1 cellular context compared by ENCODE assay signal in the genomic region with DNA sequence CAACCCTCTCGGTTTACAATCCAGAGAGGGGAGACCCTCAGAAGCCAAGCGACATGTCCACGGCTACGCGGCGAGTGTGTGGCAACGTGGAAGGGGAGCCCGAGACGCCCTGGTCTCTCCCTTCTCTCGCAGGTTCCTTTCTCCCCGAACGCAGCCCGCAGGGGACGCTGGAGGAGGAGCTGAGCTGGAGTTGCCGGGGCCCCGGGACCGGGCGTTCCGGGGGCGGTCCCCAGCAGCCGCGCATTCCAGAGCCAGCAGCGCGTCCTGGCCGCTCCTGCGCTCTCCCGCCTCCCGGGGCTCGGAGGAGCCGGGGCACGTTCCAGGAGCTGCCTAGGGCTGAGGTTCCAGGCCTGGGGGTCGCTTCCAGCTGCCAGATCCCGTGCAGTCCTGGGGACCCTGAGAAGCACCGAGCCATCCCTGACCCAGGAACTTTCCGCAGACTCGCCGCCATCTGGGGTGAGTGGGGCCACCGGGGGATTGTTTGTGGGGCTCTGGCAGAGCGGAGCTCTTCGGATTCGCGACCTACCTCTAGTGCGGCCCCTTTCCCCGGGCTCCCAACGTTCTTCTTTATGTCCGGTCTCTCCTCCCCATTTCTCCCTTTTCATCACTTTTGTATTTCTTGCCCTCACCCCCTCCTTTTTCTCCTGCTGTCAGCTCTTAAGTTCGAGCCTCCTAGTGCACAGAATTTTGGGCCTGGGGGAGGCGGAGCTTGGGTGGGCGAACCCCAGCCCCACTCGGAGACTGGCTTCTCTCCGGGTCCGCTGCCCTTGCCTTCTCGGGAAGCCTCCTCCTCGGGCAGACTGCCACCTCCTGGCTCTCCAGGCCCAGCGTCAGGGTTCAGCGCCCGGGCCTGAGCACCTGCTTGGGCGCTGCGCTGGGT.
TF ChIP-seq lines count a peak whose summit lies in the region.

Gene SMIM3, plus strand, starts transcription at position 241 of the 880 bp plus-strand sequence. CDS start 16,684 bp downstream, outside the sequence.

TF ChIP-seq in K562, 482 proteins besides CTCF, POLR2A, EP300 and RAD21 (continued from another document and continues in another):
- TF ChIP-seq THRB (CRISPR knock-in tag; conservative IDR thresholded peaks at IDR 0.05) (no peak), MEIS2 (IDR thresholded peaks at IDR 0.05; ENCODE audit: partially characterized antibody) (no peak), ZZZ3 (IDR thresholded peaks at IDR 0.05) (peak; percentile 58; the same call in 1 of the 2 replicates), SAFB2 (IDR thresholded peaks at IDR 0.05; ENCODE audit: borderline replicate concordance, low read depth, low read length, severe bottlenecking) (no peak), FOXK1 (CRISPR knock-in tag; IDR thresholded peaks at IDR 0.05; ENCODE audit: borderline replicate concordance) (no peak), MTA1 (IDR thresholded peaks at IDR 0.05; ENCODE audit: borderline replicate concordance) (0 out of 2 replicates have a peak, but pooled peaks have one; percentile 41), TEAD4 (IDR thresholded peaks at IDR 0.05; ENCODE audit: low read length) (no peak), TEAD4 (CRISPR knock-in tag; IDR thresholded peaks at IDR 0.05; ENCODE audit: borderline replicate concordance) (no peak), ZNF583 (CRISPR knock-in tag; IDR thresholded peaks at IDR 0.05) (no peak), ILF3 (IDR thresholded peaks at IDR 0.05; ENCODE audit: borderline replicate concordance) (no peak), TAL1 (IDR thresholded peaks at IDR 0.05) (no peak), ZBTB7A (IDR thresholded peaks at IDR 0.05; ENCODE audit: borderline replicate concordance, control insufficient read depth, low read depth, low read length) (peak; percentile 82; the same call in 1 of the 2 replicates), ZNF280B (CRISPR knock-in tag; IDR thresholded peaks at IDR 0.05) (no peak), DDX20 (tag; IDR thresholded peaks at IDR 0.05; ENCODE audit: low read depth) (no peak), NCOA1 (IDR thresholded peaks at IDR 0.05; ENCODE audit: low read depth) (no peak), HOMEZ (CRISPR knock-in tag; IDR thresholded peaks at IDR 0.05) (no peak), ZNF146 (CRISPR knock-in tag; IDR thresholded peaks at IDR 0.05; ENCODE audit: unreplicated experiment) (no peak), ZSCAN29 (IDR thresholded peaks at IDR 0.05) (no peak), ZNF584 (CRISPR knock-in tag; IDR thresholded peaks at IDR 0.05; ENCODE audit: low read depth) (peak; percentile 39; the same call in 1 of the 2 replicates), NRF1 (conservative IDR thresholded peaks at IDR 0.05 in 1 of 2, IDR thresholded peaks at IDR 0.05 in 1 of 2) (peak; percentile 69 to 74), HDAC1 (IDR thresholded peaks at IDR 0.05) (peak in 1 of 2 experiments; percentile 46; a peak in 1 of 4 replicates), BRD9 (IDR thresholded peaks at IDR 0.05; ENCODE audit: low read depth, partially characterized antibody) (peak; percentile 61), SMAD4 (CRISPR knock-in tag; conservative IDR thresholded peaks at IDR 0.05) (peak; percentile 37; the same call in 1 of the 2 replicates), ZNF121 (CRISPR knock-in tag; conservative IDR thresholded peaks at IDR 0.05) (no peak), CHD2 (IDR thresholded peaks at IDR 0.05; ENCODE audit: low read depth, low read length) (no peak), TBP (optimal IDR thresholded peaks at IDR 0.05; ENCODE audit: low read depth, low read length) (no peak), HCFC1 (IDR thresholded peaks at IDR 0.05; ENCODE audit: low read depth, low read length) (no peak), RHOXF2B (CRISPR knock-in tag; conservative IDR thresholded peaks at IDR 0.05) (no peak), POLR3A (IDR thresholded peaks at IDR 0.05; ENCODE audit: borderline replicate concordance, extremely low read depth, insufficient read depth, insufficient read length) (no peak), SRSF3 (IDR thresholded peaks at IDR 0.05; ENCODE audit: insufficient read depth, low read length) (no peak), ESRRA (IDR thresholded peaks at IDR 0.05; ENCODE audit: borderline replicate concordance, low read depth) (0 out of 2 replicates have a peak, but pooled peaks have one; percentile 51), PCBP1 (IDR thresholded peaks at IDR 0.05; ENCODE audit: low read depth, low read length, poor library complexity, severe bottlenecking) (no peak), STAG1 (CRISPR knock-in tag; IDR thresholded peaks at IDR 0.05; ENCODE audit: borderline replicate concordance) (no peak), MYBL2 (IDR thresholded peaks at IDR 0.05; ENCODE audit: low read depth) (no peak), MYBL2 (CRISPR knock-in tag; IDR thresholded peaks at IDR 0.05; ENCODE audit: borderline replicate concordance) (no peak), ELF4 (CRISPR knock-in tag; IDR thresholded peaks at IDR 0.05) (0 out of 2 replicates have a peak, but pooled peaks have one; percentile 46), BMI1 (IDR thresholded peaks at IDR 0.05; ENCODE audit: low read length) (no peak)
- TF ChIP-seq, protein P1, sequence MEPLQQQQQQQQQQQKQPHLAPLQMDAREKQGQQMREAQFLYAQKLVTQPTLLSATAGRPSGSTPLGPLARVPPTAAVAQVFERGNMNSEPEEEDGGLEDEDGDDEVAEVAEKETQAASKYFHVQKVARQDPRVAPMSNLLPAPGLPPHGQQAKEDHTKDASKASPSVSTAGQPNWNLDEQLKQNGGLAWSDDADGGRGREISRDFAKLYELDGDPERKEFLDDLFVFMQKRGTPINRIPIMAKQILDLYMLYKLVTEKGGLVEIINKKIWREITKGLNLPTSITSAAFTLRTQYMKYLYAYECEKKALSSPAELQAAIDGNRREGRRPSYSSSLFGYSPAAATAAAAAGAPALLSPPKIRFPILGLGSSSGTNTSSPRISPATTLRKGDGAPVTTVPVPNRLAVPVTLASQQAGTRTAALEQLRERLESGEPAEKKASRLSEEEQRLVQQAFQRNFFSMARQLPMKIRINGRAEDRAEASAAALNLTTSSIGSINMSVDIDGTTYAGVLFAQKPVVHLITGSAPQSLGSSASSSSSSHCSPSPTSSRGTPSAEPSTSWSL (CRISPR knock-in tag; IDR thresholded peaks at IDR 0.05; ENCODE audit: borderline replicate concordance), result no peak
- TF ChIP-seq, protein P2, sequence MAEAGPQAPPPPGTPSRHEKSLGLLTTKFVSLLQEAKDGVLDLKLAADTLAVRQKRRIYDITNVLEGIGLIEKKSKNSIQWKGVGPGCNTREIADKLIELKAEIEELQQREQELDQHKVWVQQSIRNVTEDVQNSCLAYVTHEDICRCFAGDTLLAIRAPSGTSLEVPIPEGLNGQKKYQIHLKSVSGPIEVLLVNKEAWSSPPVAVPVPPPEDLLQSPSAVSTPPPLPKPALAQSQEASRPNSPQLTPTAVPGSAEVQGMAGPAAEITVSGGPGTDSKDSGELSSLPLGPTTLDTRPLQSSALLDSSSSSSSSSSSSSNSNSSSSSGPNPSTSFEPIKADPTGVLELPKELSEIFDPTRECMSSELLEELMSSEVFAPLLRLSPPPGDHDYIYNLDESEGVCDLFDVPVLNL (CRISPR knock-in tag; IDR thresholded peaks at IDR 0.05; ENCODE audit: low read depth), result no peak
- TF ChIP-seq, protein P3, sequence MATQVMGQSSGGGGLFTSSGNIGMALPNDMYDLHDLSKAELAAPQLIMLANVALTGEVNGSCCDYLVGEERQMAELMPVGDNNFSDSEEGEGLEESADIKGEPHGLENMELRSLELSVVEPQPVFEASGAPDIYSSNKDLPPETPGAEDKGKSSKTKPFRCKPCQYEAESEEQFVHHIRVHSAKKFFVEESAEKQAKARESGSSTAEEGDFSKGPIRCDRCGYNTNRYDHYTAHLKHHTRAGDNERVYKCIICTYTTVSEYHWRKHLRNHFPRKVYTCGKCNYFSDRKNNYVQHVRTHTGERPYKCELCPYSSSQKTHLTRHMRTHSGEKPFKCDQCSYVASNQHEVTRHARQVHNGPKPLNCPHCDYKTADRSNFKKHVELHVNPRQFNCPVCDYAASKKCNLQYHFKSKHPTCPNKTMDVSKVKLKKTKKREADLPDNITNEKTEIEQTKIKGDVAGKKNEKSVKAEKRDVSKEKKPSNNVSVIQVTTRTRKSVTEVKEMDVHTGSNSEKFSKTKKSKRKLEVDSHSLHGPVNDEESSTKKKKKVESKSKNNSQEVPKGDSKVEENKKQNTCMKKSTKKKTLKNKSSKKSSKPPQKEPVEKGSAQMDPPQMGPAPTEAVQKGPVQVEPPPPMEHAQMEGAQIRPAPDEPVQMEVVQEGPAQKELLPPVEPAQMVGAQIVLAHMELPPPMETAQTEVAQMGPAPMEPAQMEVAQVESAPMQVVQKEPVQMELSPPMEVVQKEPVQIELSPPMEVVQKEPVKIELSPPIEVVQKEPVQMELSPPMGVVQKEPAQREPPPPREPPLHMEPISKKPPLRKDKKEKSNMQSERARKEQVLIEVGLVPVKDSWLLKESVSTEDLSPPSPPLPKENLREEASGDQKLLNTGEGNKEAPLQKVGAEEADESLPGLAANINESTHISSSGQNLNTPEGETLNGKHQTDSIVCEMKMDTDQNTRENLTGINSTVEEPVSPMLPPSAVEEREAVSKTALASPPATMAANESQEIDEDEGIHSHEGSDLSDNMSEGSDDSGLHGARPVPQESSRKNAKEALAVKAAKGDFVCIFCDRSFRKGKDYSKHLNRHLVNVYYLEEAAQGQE (CRISPR knock-in tag; IDR thresholded peaks at IDR 0.05; ENCODE audit: low read depth), result 0 out of 2 replicates have a peak, but pooled peaks have one; percentile 17
- TF ChIP-seq, protein P4, sequence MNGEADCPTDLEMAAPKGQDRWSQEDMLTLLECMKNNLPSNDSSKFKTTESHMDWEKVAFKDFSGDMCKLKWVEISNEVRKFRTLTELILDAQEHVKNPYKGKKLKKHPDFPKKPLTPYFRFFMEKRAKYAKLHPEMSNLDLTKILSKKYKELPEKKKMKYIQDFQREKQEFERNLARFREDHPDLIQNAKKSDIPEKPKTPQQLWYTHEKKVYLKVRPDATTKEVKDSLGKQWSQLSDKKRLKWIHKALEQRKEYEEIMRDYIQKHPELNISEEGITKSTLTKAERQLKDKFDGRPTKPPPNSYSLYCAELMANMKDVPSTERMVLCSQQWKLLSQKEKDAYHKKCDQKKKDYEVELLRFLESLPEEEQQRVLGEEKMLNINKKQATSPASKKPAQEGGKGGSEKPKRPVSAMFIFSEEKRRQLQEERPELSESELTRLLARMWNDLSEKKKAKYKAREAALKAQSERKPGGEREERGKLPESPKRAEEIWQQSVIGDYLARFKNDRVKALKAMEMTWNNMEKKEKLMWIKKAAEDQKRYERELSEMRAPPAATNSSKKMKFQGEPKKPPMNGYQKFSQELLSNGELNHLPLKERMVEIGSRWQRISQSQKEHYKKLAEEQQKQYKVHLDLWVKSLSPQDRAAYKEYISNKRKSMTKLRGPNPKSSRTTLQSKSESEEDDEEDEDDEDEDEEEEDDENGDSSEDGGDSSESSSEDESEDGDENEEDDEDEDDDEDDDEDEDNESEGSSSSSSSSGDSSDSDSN (IDR thresholded peaks at IDR 0.05; ENCODE audit: borderline replicate concordance in 1 of 2, low read depth in 2 of 2, low read length in 2 of 2), result peak; percentile 71 to 97; a peak in 2 of 4 replicates
- TF ChIP-seq, protein P5, sequence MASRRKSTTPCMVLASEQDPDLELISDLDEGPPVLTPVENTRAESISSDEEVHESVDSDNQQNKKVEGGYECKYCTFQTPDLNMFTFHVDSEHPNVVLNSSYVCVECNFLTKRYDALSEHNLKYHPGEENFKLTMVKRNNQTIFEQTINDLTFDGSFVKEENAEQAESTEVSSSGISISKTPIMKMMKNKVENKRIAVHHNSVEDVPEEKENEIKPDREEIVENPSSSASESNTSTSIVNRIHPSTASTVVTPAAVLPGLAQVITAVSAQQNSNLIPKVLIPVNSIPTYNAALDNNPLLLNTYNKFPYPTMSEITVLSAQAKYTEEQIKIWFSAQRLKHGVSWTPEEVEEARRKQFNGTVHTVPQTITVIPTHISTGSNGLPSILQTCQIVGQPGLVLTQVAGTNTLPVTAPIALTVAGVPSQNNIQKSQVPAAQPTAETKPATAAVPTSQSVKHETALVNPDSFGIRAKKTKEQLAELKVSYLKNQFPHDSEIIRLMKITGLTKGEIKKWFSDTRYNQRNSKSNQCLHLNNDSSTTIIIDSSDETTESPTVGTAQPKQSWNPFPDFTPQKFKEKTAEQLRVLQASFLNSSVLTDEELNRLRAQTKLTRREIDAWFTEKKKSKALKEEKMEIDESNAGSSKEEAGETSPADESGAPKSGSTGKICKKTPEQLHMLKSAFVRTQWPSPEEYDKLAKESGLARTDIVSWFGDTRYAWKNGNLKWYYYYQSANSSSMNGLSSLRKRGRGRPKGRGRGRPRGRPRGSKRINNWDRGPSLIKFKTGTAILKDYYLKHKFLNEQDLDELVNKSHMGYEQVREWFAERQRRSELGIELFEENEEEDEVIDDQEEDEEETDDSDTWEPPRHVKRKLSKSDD (conservative IDR thresholded peaks at IDR 0.05; ENCODE audit: low read length), result no peak
